Comparison of ENCODE assay signal across 9 cellular contexts in genomic region chr18:29874519-29875098, GRCh38.
DNase-seq lines count a peak whose midpoint lies in the region; ATAC-seq and TF ChIP-seq lines count a peak whose summit lies in the region.
"Had no signal": no experiment of that assay in that cellular context is flagged by ENCODE, and none has a peak within 500 bp of the region (broad histone marks: within the 10 kb centered on the region; RNA-seq: fewer than 3 reads in every experiment).

No MANE protein-coding gene starts in this region.

- H3K27ac Mint-ChIP-seq in brain (no peak overlapping the region), nephron progenitor cell (no peak overlapping the region)
- H3K27ac Mint-ChIP-seq in stimulated activated memory B cell treated with anti-CD40 and anti-IgM and Interleukin-4, amounts not matched to agents 10 μg/mL and 1 μg/mL and 100 μg/mL, for 72 hours = no peak overlapping the region
- H3K27ac Mint-ChIP-seq: activated naive CD4-positive, alpha-beta T cell treated with anti-CD3 and anti-CD28 coated beads, Interleukin-2, amount 50 U/mL, for 24 hours had no signal

- intact Hi-C loops in heart left ventricle (cut with DNase I) = loop anchor here in 5 of 10 donors (5.0 to 10.0 kb wide), 4 partner anchors 400 to 1020 kb away; no protein-coding TSS in a partner anchor
- intact Hi-C loops in Right ventricle myocardium inferior (cut with DNase I) = no loop called here

- no peaks in the 10 kb centered on the region for H3K27me3 ChIP-seq in heart left ventricle

- H3K36me3 Mint-ChIP-seq in brain (no peaks in the 10 kb centered on the region), nephron progenitor cell (ENCODE audit: low read depth) (peaks cover 3% of the 10 kb centered on the region)
- H3K36me3 Mint-ChIP-seq in stimulated activated memory B cell treated with anti-CD40 and anti-IgM and Interleukin-4, amounts not matched to agents 10 μg/mL and 1 μg/mL and 100 μg/mL, for 72 hours = no peaks in the 10 kb centered on the region
- H3K36me3 Mint-ChIP-seq: activated naive CD4-positive, alpha-beta T cell treated with anti-CD3 and anti-CD28 coated beads, Interleukin-2, amount 50 U/mL, for 24 hours had no signal

- H3K9me3 Mint-ChIP-seq in brain (peaks cover 0 to 9% (median 0%) of the 10 kb centered on the region in 5 experiments), nephron progenitor cell (peaks cover 21% of the 10 kb centered on the region)
- peaks cover 15% of the 10 kb centered on the region for H3K9me3 Mint-ChIP-seq in stimulated activated memory B cell treated with anti-CD40 and anti-IgM and Interleukin-4, amounts not matched to agents 10 μg/mL and 1 μg/mL and 100 μg/mL, for 72 hours
- H3K9me3 Mint-ChIP-seq: activated naive CD4-positive, alpha-beta T cell treated with anti-CD3 and anti-CD28 coated beads, Interleukin-2, amount 50 U/mL, for 24 hours had no signal

- DNase-seq in heart left ventricle (no peak), Right ventricle myocardium inferior (ENCODE audit: missing footprints) (no peak), NCI-H1417 treated with DMSO at 0.1 percent for 48 hours (lab: John Stamatoyannopoulos, UW) (peak; percentile 29), nephron progenitor cell (peak; percentile 42)
- no peak for DNase-seq in activated effector memory CD4-positive, alpha-beta T cell treated with Interleukin-2 at 50 U/mL for 16 hours

- H3K27ac ChIP-seq in heart left ventricle = no peak overlapping the region

- no peaks in the 10 kb centered on the region for H3K4me1 ChIP-seq in heart left ventricle

- H3K9me3 ChIP-seq in heart left ventricle = peaks cover 0 to 6% (median 0%) of the 10 kb centered on the region in 12 donors

- no peak overlapping the region for H3K4me3 ChIP-seq in heart left ventricle

- WGBS in heart left ventricle, 4 donors = 77 to 85% (median 81%) methylated on average over 3 of the region's 3 CpGs

- peak in 8 of 12 donors; percentile 19 to 46 (median 30) for TF ChIP-seq CTCF in heart left ventricle (IDR thresholded peaks at IDR 0.05)
- peak; percentile 56 to 72 for TF ChIP-seq CTCF in brain (conservative IDR thresholded peaks at IDR 0.05)
- TF ChIP-seq CTCF in nephron progenitor cell (IDR thresholded peaks at IDR 0.05) = peak; percentile 70

- ATAC-seq in heart left ventricle (no peak), Right ventricle myocardium inferior (no peak), HG03442 (IDR thresholded peaks at IDR 0.05; ENCODE audit: unreplicated experiment) (no peak)
- no peak for ATAC-seq in stimulated activated memory B cell treated with anti-CD40 and anti-IgM and Interleukin-4, amounts not matched to agents 10 μg/mL and 1 μg/mL and 100 μg/mL, for 72 hours

- H3K4me3 Mint-ChIP-seq in brain (no peak overlapping the region), nephron progenitor cell (no peak overlapping the region)
- H3K4me3 Mint-ChIP-seq in stimulated activated memory B cell treated with anti-CD40 and anti-IgM and Interleukin-4, amounts not matched to agents 10 μg/mL and 1 μg/mL and 100 μg/mL, for 72 hours = no peak overlapping the region
- H3K4me3 Mint-ChIP-seq: activated naive CD4-positive, alpha-beta T cell treated with anti-CD3 and anti-CD28 coated beads, Interleukin-2, amount 50 U/mL, for 24 hours had no signal

- H3K4me1 Mint-ChIP-seq in brain = peaks cover 7% of the 10 kb centered on the region
- no peaks in the 10 kb centered on the region for H3K4me1 Mint-ChIP-seq in nephron progenitor cell
- no peaks in the 10 kb centered on the region for H3K4me1 Mint-ChIP-seq in stimulated activated memory B cell treated with anti-CD40 and anti-IgM and Interleukin-4, amounts not matched to agents 10 μg/mL and 1 μg/mL and 100 μg/mL, for 72 hours
- H3K4me1 Mint-ChIP-seq: activated naive CD4-positive, alpha-beta T cell treated with anti-CD3 and anti-CD28 coated beads, Interleukin-2, amount 50 U/mL, for 24 hours had no signal

- H3K27me3 Mint-ChIP-seq in brain (peaks cover 5% of the 10 kb centered on the region), nephron progenitor cell (ENCODE audit: low read depth, poor library complexity) (no peaks in the 10 kb centered on the region)
- H3K27me3 Mint-ChIP-seq in stimulated activated memory B cell treated with anti-CD40 and anti-IgM and Interleukin-4, amounts not matched to agents 10 μg/mL and 1 μg/mL and 100 μg/mL, for 72 hours = no peaks in the 10 kb centered on the region
- H3K27me3 Mint-ChIP-seq: activated naive CD4-positive, alpha-beta T cell treated with anti-CD3 and anti-CD28 coated beads, Interleukin-2, amount 50 U/mL, for 24 hours had no signal

- TF ChIP-seq POLR2A in heart left ventricle (IDR thresholded peaks at IDR 0.05) = no peak

- H3K36me3 ChIP-seq in heart left ventricle = no peaks in the 10 kb centered on the region

Comparison
In these comparisons a context has a peak if more than half of its experiments do, and no peak if none do; other contexts are left out.
1. DNase-seq: peak in NCI-H1417 treated with DMSO at 0.1 percent for 48 hours (single experiment) and nephron progenitor cell (single experiment); none in heart left ventricle (0 of 5), Right ventricle myocardium inferior (single experiment) and activated effector memory CD4-positive, alpha-beta T cell treated with Interleukin-2 at 50 U/mL for 16 hours (single experiment).
2. Peak in every context shown above with its lines, with median percentiles within 50 percentile points of each other: CTCF ChIP-seq.